Comparison of ENCODE assay signal across 13 cellular contexts in genomic region chr10:101123815-101124617, GRCh38. TPM values are rescaled to one million over a fixed set of nuclear protein-coding genes. Genes with fewer than 3 reads are reported as not detected.
DNase-seq lines count a peak whose midpoint lies in the region; ATAC-seq, FAIRE-seq and TF ChIP-seq lines count a peak whose summit lies in the region.
"Had no signal": no experiment of that assay in that cellular context is flagged by ENCODE, and none has a peak within 500 bp of the region (broad histone marks: within the 10 kb centered on the region; RNA-seq: fewer than 3 reads in every experiment).

No MANE protein-coding gene starts in this region.

- no peak overlapping the region for H3K56ac ChIP-seq in H1 (replicated peaks; ENCODE audit: insufficient read length, low read depth, low read length)

- TF ChIP-seq RAD21 in H1 (IDR thresholded peaks at IDR 0.05 in 1 of 2, conservative IDR thresholded peaks at IDR 0.05 in 1 of 2; ENCODE audit: low read depth in 2 of 2, low read length in 2 of 2): no peak

- H2AK5ac ChIP-seq in H1 (ENCODE audit: low read depth, low read length): 0 out of 2 replicates have a peak overlapping the region, but pooled peaks have one; percentile 60

- H2BK15ac ChIP-seq in H1 (ENCODE audit: low read length): peak overlapping the region; percentile 75; the same call in 1 of the 2 replicates

- peaks cover 27% of the 10 kb centered on the region for H3K4me1 ChIP-seq in CD8-positive, alpha-beta T cell (ENCODE audit: insufficient read depth, low read length)
- H3K4me1 ChIP-seq in PC-3 (ENCODE audit: insufficient read depth, low read length): no peaks in the 10 kb centered on the region; the same call in 1 of the 2 replicates
- peaks cover 0 to 11% (median 5%) of the 10 kb centered on the region in 4 experiments; a peak in 6 of 7 replicates for H3K4me1 ChIP-seq in H1 (replicated peaks in 1 of 4; ENCODE audit: control insufficient read depth in 3 of 4, insufficient read depth in 4 of 4, low read length in 3 of 4)
- H3K4me1 ChIP-seq in osteoblast (ENCODE audit: insufficient read depth, low read length): peaks cover 6% of the 10 kb centered on the region
- H3K4me1 ChIP-seq: HAP-1 had no signal

- H3K9ac ChIP-seq in PC-3 (ENCODE audit: low read length) (no peak overlapping the region), H1 (replicated peaks in 1 of 4; ENCODE audit: extremely low read depth in 1 of 4, low read depth in 3 of 4, low read length in 3 of 4) (no peak overlapping the region)

- 26% methylated on average over 13 of the region's 13 CpGs; no CpG with 5 or more reads in 1 of the 2 experiments for WGBS in H1 (ENCODE audit: extremely low coverage in 1 of 2, insufficient coverage in 1 of 2, insufficient read length in 1 of 2, insufficient replicate concordance in 2 of 2, low coverage in 1 of 2, low lambda C conversion rate in 2 of 2, missing lambda C conversion rate in 1 of 2), 2 experiments

- no TSS peak for BruUV-seq in PC-3 (replicated peaks; lab: Mats Ljungman, UMichigan)

- H3K14ac ChIP-seq in H1 (ENCODE audit: insufficient read length): no peak overlapping the region

- H2BK20ac ChIP-seq in H1 (ENCODE audit: low read length): 0 out of 2 replicates have a peak overlapping the region, but pooled peaks have one; percentile 92

- no peak overlapping the region for H4K91ac ChIP-seq in H1 (replicated peaks; ENCODE audit: insufficient read length, low read length)

- TF ChIP-seq EP300 in H1 (IDR thresholded peaks at IDR 0.05; ENCODE audit: borderline replicate concordance in 1 of 2, low read depth in 2 of 2, low read length in 2 of 2): no peak

- H3K36me3 Mint-ChIP-seq in CD8-positive, alpha-beta T cell: peaks cover 4% of the 10 kb centered on the region

- H3K79me2 ChIP-seq in PC-3 (ENCODE audit: low read length): no peaks in the 10 kb centered on the region
- H3K79me2 ChIP-seq in H1 (ENCODE audit: control insufficient read depth in 1 of 2, insufficient read depth in 2 of 2, low read length in 2 of 2): no peaks in the 10 kb centered on the region
- no peaks in the 10 kb centered on the region for H3K79me2 ChIP-seq in osteoblast (ENCODE audit: insufficient read depth, low read length)

- no peak for TF ChIP-seq POLR2A in H1 (IDR thresholded peaks at IDR 0.05; ENCODE audit: control extremely low read depth in 1 of 2, low read depth in 2 of 2, low read length in 2 of 2)

- H3K27me3 ChIP-seq in CD8-positive, alpha-beta T cell (ENCODE audit: insufficient read depth, low read length): peaks cover 41% of the 10 kb centered on the region
- H3K27me3 ChIP-seq in PC-3 (ENCODE audit: low read length) (peaks cover 9% of the 10 kb centered on the region; the same call in 1 of the 2 replicates), H1 (replicated peaks in 1 of 4; ENCODE audit: control insufficient read depth in 3 of 4, extremely low read depth in 1 of 4, insufficient read depth in 3 of 4, low read length in 3 of 4) (peaks cover 95 to 100% (median 100%) of the 10 kb centered on the region in 4 experiments), osteoblast (ENCODE audit: insufficient read depth, low read length) (peaks cover 100% of the 10 kb centered on the region)

- no peaks in the 10 kb centered on the region for H3F3A ChIP-seq in PC-3 (ENCODE audit: low read length, unreplicated experiment)

- CTCF ChIA-PET in CD8-positive, alpha-beta T cell (lab: Charles Lee): interaction anchor here (2.4 to 3.9 kb wide), 2 partner anchors 18 to 28 kb away, joined by 14 to 17 read pairs; no protein-coding TSS in a partner anchor
- CTCF ChIA-PET in PC-3 (lab: Charles Lee): interaction anchor here (0.6 kb wide), 1 partner anchor 72 kb away, joined by 3 read pairs; no protein-coding TSS in a partner anchor
- CTCF ChIA-PET in H1 (lab: Charles Lee; ENCODE audit: partially characterized antibody): interaction anchor here (0.7 to 7.4 kb wide), 13 partner anchors 13 to 116 kb away, joined by 3 to 128 read pairs (median 6); no protein-coding TSS in a partner anchor

- H3K4ac ChIP-seq in H1 (replicated peaks; ENCODE audit: insufficient read length, low read depth, low read length): no peak overlapping the region

- H3K79me1 ChIP-seq in H1 (ENCODE audit: low read depth, low read length): peaks cover 3% of the 10 kb centered on the region; the same call in 1 of the 2 replicates

- H3K23ac ChIP-seq in H1 (ENCODE audit: insufficient read length): no peak overlapping the region

- POLR2A ChIA-PET in CD8-positive, alpha-beta T cell (lab: Charles Lee): interaction anchor here (1.6 kb wide), 1 partner anchor 18 kb away, joined by 4 read pairs; no protein-coding TSS in a partner anchor
- POLR2A ChIA-PET in PC-3 (lab: Charles Lee; ENCODE audit: unreplicated experiment) (no interaction called here), H1 (lab: Charles Lee; ENCODE audit: partially characterized antibody) (interaction anchor here (1.1 to 1.5 kb wide), 2 partner anchors 8 to 28 kb away, joined by 3 read pairs; no protein-coding TSS in a partner anchor)

- DNase-seq in CD8-positive, alpha-beta T cell: no peak
- no peak for DNase-seq in PC-3
- DNase-seq in H1 (ENCODE audit: low read depth in 1 of 2, low spot score in 2 of 2): no peak
- DNase-seq in osteoblast (ENCODE audit: insufficient read length, low spot score, missing footprints): peak; percentile 26
- no peak for DNase-seq in DMS153 (lab: John Stamatoyannopoulos, UW)
- no peak for DNase-seq in NOMO-1 (lab: John Stamatoyannopoulos, UW; ENCODE audit: unreplicated experiment in 2 of 2)
- DNase-seq: activated CD8-positive, alpha-beta memory T cell treated with anti-CD3 and anti-CD28 coated beads, Interleukin-2, amount 50 U/mL, for 48 hours; NCI-H2081; OCI-M1 had no signal

- peak overlapping the region; percentile 92; the same call in 1 of the 2 replicates for H2BK12ac ChIP-seq in H1 (ENCODE audit: low read depth, low read length)

- no peak for TF ChIP-seq CTCF in CD8-positive, alpha-beta T cell (IDR thresholded peaks at IDR 0.05)
- TF ChIP-seq CTCF in PC-3 (conservative IDR thresholded peaks at IDR 0.05; ENCODE audit: low read depth, low read length) (no peak), H1 (IDR thresholded peaks at IDR 0.05; ENCODE audit: control extremely low read depth in 1 of 3, insufficient read depth in 1 of 3, low read depth in 1 of 3, low read length in 3 of 3) (no peak), osteoblast (IDR thresholded peaks at IDR 0.05; ENCODE audit: extremely low read depth, low read depth, low read length) (no peak)

- peak overlapping the region; percentile 86 for H2AFZ ChIP-seq in PC-3 (ENCODE audit: low read length)
- no peak overlapping the region for H2AFZ ChIP-seq in H1 (ENCODE audit: low read length)
- H2AFZ ChIP-seq in osteoblast (ENCODE audit: low read length): no peak overlapping the region

- H3K4me3 Mint-ChIP-seq in CD8-positive, alpha-beta T cell: peak overlapping the region; percentile 71

- H3K4me2 ChIP-seq in PC-3 (ENCODE audit: low read length) (peak overlapping the region; percentile 89), H1 (ENCODE audit: insufficient read depth in 1 of 2, low read depth in 2 of 2, low read length in 2 of 2) (peak overlapping the region; percentile 57 to 63; a peak in 3 of 4 replicates), osteoblast (ENCODE audit: insufficient read depth, low read length) (no peak overlapping the region)

- peaks cover 28% of the 10 kb centered on the region for H3K4me1 Mint-ChIP-seq in CD8-positive, alpha-beta T cell (ENCODE audit: low read depth)

- intact Hi-C loops in CD8-positive, alpha-beta T cell (cut with DNase I, micrococcal nuclease): no loop called here
- intact Hi-C loops in PC-3 (cut with micrococcal nuclease): no loop called here

- H3K27ac Mint-ChIP-seq in CD8-positive, alpha-beta T cell: no peak overlapping the region

- H4K20me1 ChIP-seq in PC-3 (ENCODE audit: low read length) (no peaks in the 10 kb centered on the region), H1 (replicated peaks in 1 of 2; ENCODE audit: control insufficient read depth in 1 of 2, insufficient read depth in 2 of 2, low read length in 2 of 2) (peaks cover 11 to 15% of the 10 kb centered on the region in 2 experiments), osteoblast (ENCODE audit: insufficient read depth, low read length) (peaks cover 4% of the 10 kb centered on the region)

- FAIRE-seq in H1 (lab: Jason Lieb, UNC): no peak
- FAIRE-seq: K562 had no signal

- no peak overlapping the region for H4K5ac ChIP-seq in H1 (ENCODE audit: insufficient read length, low read depth, low read length)

- H3K36me3 ChIP-seq in CD8-positive, alpha-beta T cell (ENCODE audit: insufficient read depth, low read length): no peaks in the 10 kb centered on the region
- H3K36me3 ChIP-seq in PC-3 (ENCODE audit: low read depth, low read length): no peaks in the 10 kb centered on the region
- H3K36me3 ChIP-seq in H1 (ENCODE audit: control insufficient read depth in 2 of 4, insufficient read depth in 4 of 4, low read length in 3 of 4): peaks cover 0 to 3% (median 0%) of the 10 kb centered on the region in 4 experiments; a peak in 1 of 8 replicates
- no peaks in the 10 kb centered on the region for H3K36me3 ChIP-seq in osteoblast (ENCODE audit: insufficient read depth, low read length)
- H3K36me3 ChIP-seq: HAP-1 had no signal

- H3K9me2 ChIP-seq in PC-3 (replicated peaks; ENCODE audit: low read length): no peaks in the 10 kb centered on the region

- no peak overlapping the region for H2BK120ac ChIP-seq in H1 (replicated peaks; ENCODE audit: low read depth, low read length)

- no peak overlapping the region for H3K18ac ChIP-seq in H1 (ENCODE audit: extremely low read depth, low read length)

- no peaks in the 10 kb centered on the region for H3K9me3 Mint-ChIP-seq in CD8-positive, alpha-beta T cell

- peaks cover 59% of the 10 kb centered on the region for H3K27me3 Mint-ChIP-seq in CD8-positive, alpha-beta T cell (ENCODE audit: low read depth)

- peak; percentile 37 for ATAC-seq in CD8-positive, alpha-beta T cell
- ATAC-seq in PC-3 (peak; percentile 17; the same call in 1 of the 2 replicates), HG03039 (IDR thresholded peaks at IDR 0.05; ENCODE audit: unreplicated experiment) (no peak)
- ATAC-seq: K562 had no signal

- H4K8ac ChIP-seq in H1 (ENCODE audit: extremely low read depth, insufficient read depth, low read length): no peak overlapping the region

- H2BK5ac ChIP-seq in H1 (ENCODE audit: low read depth, low read length): no peak overlapping the region

- H3K9me3 ChIP-seq in CD8-positive, alpha-beta T cell (ENCODE audit: low read length): no peaks in the 10 kb centered on the region
- H3K9me3 ChIP-seq in PC-3 (ENCODE audit: low read length): no peaks in the 10 kb centered on the region
- H3K9me3 ChIP-seq in H1 (ENCODE audit: insufficient read depth in 2 of 2, low read depth in 1 of 2, low read length in 1 of 2): no peaks in the 10 kb centered on the region
- no peaks in the 10 kb centered on the region for H3K9me3 ChIP-seq in osteoblast (ENCODE audit: low read depth, low read length)
- H3K9me3 ChIP-seq: HAP-1 had no signal

- peaks cover 2% of the 10 kb centered on the region; the same call in 1 of the 2 replicates for H3K23me2 ChIP-seq in H1 (ENCODE audit: low read depth, low read length)

- no peak overlapping the region for H3K27ac ChIP-seq in CD8-positive, alpha-beta T cell (ENCODE audit: low read depth, low read length)
- H3K27ac ChIP-seq in PC-3 (ENCODE audit: low read length) (no peak overlapping the region), H1 (ENCODE audit: low read depth, low read length) (no peak overlapping the region), osteoblast (ENCODE audit: low read depth, low read length) (no peak overlapping the region)

- H3K4me3 ChIP-seq in CD8-positive, alpha-beta T cell (ENCODE audit: low read depth, low read length): peak overlapping the region; percentile 22
- H3K4me3 ChIP-seq in PC-3 (ENCODE audit: low read length) (peak overlapping the region; percentile 65; the same call in 1 of the 2 replicates), H1 (ENCODE audit: extremely low read depth in 1 of 4, insufficient read depth in 2 of 4, low read depth in 3 of 4, low read length in 4 of 4) (peak overlapping the region in 1 of 4 experiments; percentile 51; a peak in 2 of 8 replicates), osteoblast (ENCODE audit: insufficient read depth, low read length) (no peak overlapping the region)
- H3K4me3 ChIP-seq: HAP-1, K562 had no signal

RNA-seq across cellular contexts. Expression of gene TLX1, which starts 7.1 kb away (rescaled TPM):
- not detected for total RNA-seq in CD8-positive, alpha-beta T cell
- not detected in 2 replicates for total RNA-seq in PC-3 (2014; rRNA removed)
- total RNA-seq in H1 (2021; fragmentation: NEBNext Ultra II Directional; extraction: Animal tissue kit (Norgen Biotek cat#: 25700)): not detected in 2 replicates
- polyA plus RNA-seq in H1 (2011; rRNA removed): not detected in 2 replicates
- not detected for polyA plus RNA-seq in H1 (2011; cell fraction: cytosol; rRNA removed)
- not detected for polyA plus RNA-seq in H1 (2011; cell fraction: nucleus; rRNA removed)
- not detected in 4 replicates for polyA plus RNA-seq in H1 (2012, experiment 1 of 2)
- not detected for polyA plus RNA-seq in H1 (2012, experiment 2 of 2)
- not detected for polyA plus RNA-seq in H1 (2013, experiment 1 of 2)
- polyA plus RNA-seq in H1 (2013, experiment 2 of 2): not detected
- polyA minus RNA-seq in H1 (2011; rRNA and poly(A)+ RNA removed): not detected in 2 replicates
- not detected for polyA minus RNA-seq in H1 (2011; cell fraction: cytosol; rRNA and poly(A)+ RNA removed)
- polyA minus RNA-seq in H1 (2011; cell fraction: nucleus; rRNA and poly(A)+ RNA removed): not detected
- not detected in 2 replicates for total RNA-seq in osteoblast
- total RNA-seq: fibroblast of lung had no signal
- polyA plus RNA-seq: fibroblast of lung had no signal
